In the genomic region with DNA sequence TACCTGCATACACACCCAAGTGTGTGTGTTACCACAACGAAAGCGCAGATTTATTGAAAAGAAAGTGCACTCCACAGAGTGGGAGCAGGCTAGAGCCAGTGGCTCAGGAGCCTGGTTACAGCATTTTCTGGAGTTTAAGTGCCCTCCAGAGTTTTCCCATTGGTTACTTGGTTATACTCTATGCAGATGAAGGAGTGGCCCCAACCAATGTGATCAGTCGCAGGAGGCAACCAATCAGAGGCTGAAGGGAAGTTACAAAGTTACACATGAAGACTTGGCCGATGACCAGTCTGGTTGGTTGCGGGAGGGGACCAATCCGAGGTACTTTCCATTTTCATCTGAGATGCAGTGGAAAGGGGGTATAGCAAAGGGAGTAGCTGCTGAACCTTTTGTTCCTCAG, we compare ENCODE assay signal across 30 cellular contexts. TPM values are rescaled to one million over a fixed set of nuclear protein-coding genes. Genes with fewer than 3 reads are reported as not detected.
"Had no signal": no experiment of that assay in that cellular context is flagged by ENCODE, and none has a peak within 500 bp of the region (broad histone marks: within the 10 kb centered on the region; RNA-seq: fewer than 3 reads in every experiment).

No MANE protein-coding gene starts in this region.

- H3K4me3 Mint-ChIP-seq: activated CD4-positive, alpha-beta T cell treated with anti-CD3 and anti-CD28 coated beads for 36 hours; activated CD8-positive, alpha-beta T cell treated with anti-CD3 and anti-CD28 coated beads for 36 hours; activated naive CD4-positive, alpha-beta T cell treated with anti-CD3 and anti-CD28 coated beads, Interleukin-2, amount 10 ng/mL, durations not matched to agents 7 days and 5 days; activated naive CD8-positive, alpha-beta T cell treated with anti-CD3 and anti-CD28 coated beads for 36 hours; activated T-cell treated with anti-CD3 and anti-CD28 coated beads, Interleukin-2, amount 50 U/mL, for 72 hours had no signal

- H3K27ac Mint-ChIP-seq: activated CD4-positive, alpha-beta T cell treated with anti-CD3 and anti-CD28 coated beads for 36 hours; activated CD8-positive, alpha-beta T cell treated with anti-CD3 and anti-CD28 coated beads for 36 hours; activated naive CD4-positive, alpha-beta T cell treated with anti-CD3 and anti-CD28 coated beads, Interleukin-2, amount 10 ng/mL, durations not matched to agents 7 days and 5 days; activated naive CD8-positive, alpha-beta T cell treated with anti-CD3 and anti-CD28 coated beads for 36 hours; activated T-cell treated with anti-CD3 and anti-CD28 coated beads, Interleukin-2, amount 50 U/mL, for 72 hours; activated T-helper 2 cell treated with anti-CD3 and anti-CD28 coated beads, Interferon-gamma antibody, Interleukin-2, Interleukin-4, amounts not matched to agents 10 μg/mL and 5 μg/mL and 100 μg/mL, durations not matched to agents 14 hours and 24 hours and 36 hours had no signal

- H3K36me3 ChIP-seq: cardiac muscle cell, SJCRH30 had no signal

- H3K4me2 ChIP-seq: KMS-11, SK-N-SH had no signal

- H3K36me3 Mint-ChIP-seq: activated naive CD8-positive, alpha-beta T cell treated with anti-CD3 and anti-CD28 coated beads for 36 hours had no signal

- H3K27ac ChIP-seq: brain microvascular endothelial cell, cardiac muscle cell, KMS-11, SJCRH30, VCaP had no signal

- DNase-seq: activated CD4-positive, alpha-beta T cell treated with anti-CD3 and anti-CD28 coated beads for 36 hours; activated CD4-positive, alpha-beta T cell treated with anti-CD3 and anti-CD28 coated beads, Interleukin-2, amount 50 U/mL, for 1 hour; activated CD8-positive, alpha-beta memory T cell treated with anti-CD3 and anti-CD28 coated beads, Interleukin-2, amount 50 U/mL, for 4 hours; activated CD8-positive, alpha-beta T cell treated with anti-CD3 and anti-CD28 coated beads for 36 hours; activated gamma-delta T cell treated with Interleukin-2 at 50 U/mL for 16 hours; activated naive CD4-positive, alpha-beta T cell treated with anti-CD3 and anti-CD28 coated beads, Interleukin-2, amount 10 ng/mL, durations not matched to agents 7 days and 5 days; activated naive CD8-positive, alpha-beta T cell treated with anti-CD3 and anti-CD28 coated beads for 36 hours; activated T-cell treated with anti-CD3 and anti-CD28 coated beads, Interleukin-2, amount 50 U/mL, for 72 hours; brain microvascular endothelial cell; MM.1S; NCI-H1092 treated with DMSO at 0.1 percent for 48 hours; NCI-H1417 treated with DMSO at 0.1 percent for 48 hours; NCI-H1694; NCI-H2029 treated with DMSO at 0.1 percent for 48 hours; NCI-H2227 treated with DMSO at 0.1 percent for 48 hours; NCI-H446 treated with DMSO at 0.1 percent for 48 hours; NCI-H524 treated with DMSO at 0.1 percent for 48 hours; NCI-H748 treated with DMSO at 0.1 percent for 48 hours; RPMI8226; SJCRH30; SK-N-SH; T-helper 1 cell had no signal

- H3K27me3 ChIP-seq: brain microvascular endothelial cell, cardiac muscle cell had no signal

- H3K4me3 ChIP-seq: cardiac muscle cell, SJCRH30 had no signal

- ATAC-seq: activated CD4-positive, alpha-beta T cell treated with anti-CD3 and anti-CD28 coated beads for 36 hours; activated CD8-positive, alpha-beta T cell treated with anti-CD3 and anti-CD28 coated beads for 36 hours; activated T-cell treated with anti-CD3 and anti-CD28 coated beads, Interleukin-2, amount 50 U/mL, for 72 hours; Right ventricle myocardium inferior had no signal

- H3K9ac ChIP-seq: KMS-11, SK-N-SH had no signal

RNA-seq across cellular contexts. Expression of a gene that starts 13.5 kb away (rescaled TPM):
- total RNA-seq: activated CD4-positive, alpha-beta T cell treated with anti-CD3 and anti-CD28 coated beads for 36 hours; activated CD8-positive, alpha-beta T cell treated with anti-CD3 and anti-CD28 coated beads for 36 hours; activated naive CD8-positive, alpha-beta T cell treated with anti-CD3 and anti-CD28 coated beads for 36 hours; activated T-cell treated with anti-CD3 and anti-CD28 coated beads, Interleukin-2, amount 50 U/mL, for 72 hours; activated T-helper 2 cell treated with anti-CD3 and anti-CD28 coated beads, Interferon-gamma antibody, Interleukin-2, Interleukin-4, amounts not matched to agents 10 μg/mL and 5 μg/mL and 100 μg/mL, durations not matched to agents 14 hours and 24 hours and 36 hours; cardiac muscle cell; OCI-LY7; Right ventricle myocardium inferior; SJCRH30; T-helper 2 cell treated with Interferon-gamma antibody and Interleukin-4, amounts not matched to agents 100 ng/mL and 5 ng/mL, for 36 hours had no signal
- polyA plus RNA-seq: adipose tissue, cardiac muscle cell, SK-N-SH had no signal

RNA-seq across cellular contexts. Expression of a gene that starts 37.6 kb away (rescaled TPM):
- total RNA-seq: OCI-LY7; T-helper 2 cell treated with Interferon-gamma antibody and Interleukin-4, amounts not matched to agents 100 ng/mL and 5 ng/mL, for 36 hours had no signal
